In genomic region chr18:63263444-63263843, GRCh38 we compare ENCODE assay signal across 17 cellular contexts. TPM values are rescaled to one million over a fixed set of nuclear protein-coding genes. Genes with fewer than 3 reads are reported as not detected.
A peak's percentile ranks its signal among the peaks of the same experiment; 100 is the strongest.
DNase-seq lines count a peak whose midpoint lies in the region; ATAC-seq, FAIRE-seq and TF ChIP-seq lines count a peak whose summit lies in the region.
"Had no signal": no experiment of that assay in that cellular context is flagged by ENCODE, and none has a peak within 500 bp of the region (broad histone marks: within the 10 kb centered on the region; RNA-seq: fewer than 3 reads in every experiment).

No MANE protein-coding gene starts in this region.

- POLR2A ChIA-PET in K562 (lab: Yijun Ruan, JAX), result no interaction called here
- POLR2A ChIA-PET in HEK293T (lab: Yijun Ruan, JAX), result no interaction called here

- no peaks in the 10 kb centered on the region for H3K9me1 ChIP-seq in K562 (ENCODE audit: control insufficient read depth, insufficient read depth, low read length)

- WGBS in K562 (ENCODE audit: insufficient coverage, low coverage, missing lambda C conversion rate), result 14% methylated on average over 2 of the region's 2 CpGs
- 63% methylated on average over 2 of the region's 2 CpGs for WGBS in suprapubic skin

- no peak for TF ChIP-seq POLR2A in K562 (conservative IDR thresholded peaks at IDR 0.05)
- no peak for TF ChIP-seq POLR2A in suprapubic skin (IDR thresholded peaks at IDR 0.05)

- in situ Hi-C loops in K562 (cut with MboI), result no loop called here

- peaks cover 78% of the 10 kb centered on the region for H3K4me1 ChIP-seq in KMS-11 (ENCODE audit: low read depth, poor library complexity, severe bottlenecking)
- H3K4me1 ChIP-seq in K562 (replicated peaks in 1 of 2; ENCODE audit: control insufficient read depth in 2 of 2, insufficient read depth in 2 of 2, low read length in 2 of 2), result no peaks in the 10 kb centered on the region
- H3K4me1 ChIP-seq in left lung, result peaks cover 0 to 22% of the 10 kb centered on the region in 2 donors
- peaks cover 34% of the 10 kb centered on the region for H3K4me1 ChIP-seq in suprapubic skin

- H3K4me3 ChIP-seq in KMS-11 (IDR thresholded peaks at IDR 0.05; ENCODE audit: insufficient read depth, low read depth, low read length), result no peak overlapping the region
- no peak overlapping the region for H3K4me3 ChIP-seq in K562
- no peak overlapping the region for H3K4me3 ChIP-seq in left lung
- H3K4me3 ChIP-seq in suprapubic skin, result no peak overlapping the region
- H3K4me3 ChIP-seq: spleen had no signal

- FAIRE-seq in K562 (lab: Jason Lieb, UNC), result no peak
- FAIRE-seq: GM18507 had no signal

- BruUV-seq in K562 (replicated peaks; lab: Mats Ljungman, UMichigan), result no TSS peak

- H3K27me3 ChIP-seq in KMS-11 (ENCODE audit: insufficient read depth, low read depth) (no peaks in the 10 kb centered on the region), K562 (ENCODE audit: control insufficient read depth in 2 of 2, insufficient read depth in 2 of 2, low read length in 2 of 2) (peaks cover 0 to 25% of the 10 kb centered on the region in 2 experiments; a peak in 3 of 5 replicates), left lung (no peaks in the 10 kb centered on the region), suprapubic skin (no peaks in the 10 kb centered on the region)
- H3K27me3 ChIP-seq: spleen had no signal

- TF ChIP-seq EP300 in K562 (IDR thresholded peaks at IDR 0.05; ENCODE audit: low read length) (no peak), suprapubic skin (IDR thresholded peaks at IDR 0.05) (no peak)

- H3K9ac ChIP-seq in KMS-11, result no peak overlapping the region
- no peak overlapping the region for H3K9ac ChIP-seq in K562 (ENCODE audit: insufficient read depth in 1 of 2, low read depth in 2 of 2, low read length in 2 of 2)

- ATAC-seq in K562 (no peak), left lung (peak; percentile 15), HG03108 (IDR thresholded peaks at IDR 0.05; ENCODE audit: unreplicated experiment) (no peak)

- H3K9me3 ChIP-seq in K562 (replicated peaks; ENCODE audit: control insufficient read depth, insufficient read depth, low read depth, low read length), result no peaks in the 10 kb centered on the region
- H3K9me3 ChIP-seq in left lung, result no peaks in the 10 kb centered on the region
- no peaks in the 10 kb centered on the region for H3K9me3 ChIP-seq in suprapubic skin
- H3K9me3 ChIP-seq: spleen had no signal

- no peak overlapping the region for H2AFZ ChIP-seq in KMS-11 (ENCODE audit: low read depth)
- H2AFZ ChIP-seq in K562 (ENCODE audit: low read depth, low read length), result no peak overlapping the region

- H3K36me3 ChIP-seq in KMS-11 (ENCODE audit: insufficient read depth) (no peaks in the 10 kb centered on the region), K562 (ENCODE audit: control insufficient read depth, insufficient read depth, low read length) (no peaks in the 10 kb centered on the region), left lung (no peaks in the 10 kb centered on the region), suprapubic skin (no peaks in the 10 kb centered on the region)

- no peak for TF ChIP-seq RAD21 in K562 (CRISPR knock-in tag; conservative IDR thresholded peaks at IDR 0.05 in 1 of 2, IDR thresholded peaks at IDR 0.05 in 1 of 2)

- H4K20me1 ChIP-seq in KMS-11 (ENCODE audit: insufficient read depth) (no peaks in the 10 kb centered on the region), K562 (replicated peaks; ENCODE audit: control insufficient read depth, insufficient read depth, low read length) (no peaks in the 10 kb centered on the region; the same call in 1 of the 2 replicates)

- H3K79me2 ChIP-seq in KMS-11 (ENCODE audit: insufficient read depth, low read depth) (peaks cover 50% of the 10 kb centered on the region), K562 (ENCODE audit: control insufficient read depth, insufficient read depth, low read length) (no peaks in the 10 kb centered on the region)

- TF ChIP-seq CTCF in KMS-11 (conservative IDR thresholded peaks at IDR 0.05; ENCODE audit: low read depth, low read length) (no peak), K562 (IDR thresholded peaks at IDR 0.05 in 2 of 3, conservative IDR thresholded peaks at IDR 0.05 in 1 of 3; ENCODE audit: insufficient read depth in 2 of 3, low read depth in 1 of 3, low read length in 3 of 3) (no peak), left lung (IDR thresholded peaks at IDR 0.05) (no peak), suprapubic skin (IDR thresholded peaks at IDR 0.05) (no peak)

- intact Hi-C loops in K562 (cut with micrococcal nuclease) (no loop called here), left lung (cut with DNase I) (no loop called here)

- peak overlapping the region; percentile 12; the same call in 1 of the 2 replicates for H3K27ac ChIP-seq in KMS-11
- H3K27ac ChIP-seq in K562 (ENCODE audit: extremely low read depth, low read depth, low read length), result no peak overlapping the region
- H3K27ac ChIP-seq in left lung, result no peak overlapping the region
- H3K27ac ChIP-seq in suprapubic skin, result peak overlapping the region; percentile 76

- CTCF ChIA-PET in K562 (lab: Yijun Ruan, JAX; ENCODE audit: low intra/inter-chr PET ratio), result no interaction called here
- CTCF ChIA-PET in HEK293T (lab: Yijun Ruan, JAX), result interaction anchor here (0.6 kb wide), 1 partner anchor 54 kb away, joined by 3 read pairs; no protein-coding TSS in a partner anchor

- no peak for DNase-seq in K562 (ENCODE audit: extremely low read depth in 1 of 4, low spot score in 3 of 4)
- no peak for DNase-seq in left lung
- no peak for DNase-seq in suprapubic skin (ENCODE audit: low spot score in 2 of 2)
- DNase-seq in HEK293T (ENCODE audit: extremely low spot score), result no peak
- no peak for DNase-seq in SHP77 (lab: John Stamatoyannopoulos, UW)
- no peak for DNase-seq in GOT3 (lab: John Stamatoyannopoulos, UW)
- DNase-seq: activated B cell treated with CpG ODN at 0.5 μM for 24 hours; activated CD4-positive, alpha-beta memory T cell treated with anti-CD3 and anti-CD28 coated beads, Interleukin-2, amount 10 ng/mL, durations not matched to agents 7 days and 5 days; activated T-cell treated with anti-CD3 and anti-CD28 coated beads, Interleukin-2, amount 50 U/mL, for 24 hours; AML-193; cortex of kidney; foreskin fibroblast; NCI-H774; spleen had no signal

- H3K4me2 ChIP-seq in KMS-11, result no peak overlapping the region
- H3K4me2 ChIP-seq in K562 (ENCODE audit: insufficient read depth, low read length), result no peak overlapping the region

TF ChIP-seq in K562, 482 proteins besides CTCF, POLR2A, EP300 and RAD21 (continues in another document):
- TF ChIP-seq ATF3 (IDR thresholded peaks at IDR 0.05) (peak; percentile 73), ATF3 (CRISPR knock-in tag; conservative IDR thresholded peaks at IDR 0.05) (no peak), ZNF76 (CRISPR knock-in tag; IDR thresholded peaks at IDR 0.05; ENCODE audit: borderline replicate concordance) (no peak)

TF ChIP-seq in HEK293T, 16 proteins besides CTCF, POLR2A, EP300 and RAD21:
- TF ChIP-seq SUZ12 (IDR thresholded peaks at IDR 0.05) (no peak), L3MBTL2 (conservative IDR thresholded peaks at IDR 0.05) (no peak), CTBP1 (IDR thresholded peaks at IDR 0.05; ENCODE audit: borderline replicate concordance) (no peak), TARDBP (IDR thresholded peaks at IDR 0.05) (no peak), ARNT (IDR thresholded peaks at IDR 0.05) (no peak), PKNOX1 (IDR thresholded peaks at IDR 0.05) (no peak), BHLHE40 (IDR thresholded peaks at IDR 0.05; ENCODE audit: borderline replicate concordance) (no peak), FOXM1 (IDR thresholded peaks at IDR 0.05; ENCODE audit: borderline replicate concordance) (no peak), NFRKB (IDR thresholded peaks at IDR 0.05) (no peak), FOXA1 (IDR thresholded peaks at IDR 0.05) (no peak), ZNF384 (IDR thresholded peaks at IDR 0.05) (no peak), FOXK2 (IDR thresholded peaks at IDR 0.05) (no peak), ELF4 (IDR thresholded peaks at IDR 0.05) (no peak), LEF1 (IDR thresholded peaks at IDR 0.05; ENCODE audit: borderline replicate concordance) (no peak), HDGF (IDR thresholded peaks at IDR 0.05; ENCODE audit: borderline replicate concordance) (no peak)

RNA-seq across cellular contexts. Expression of gene BCL2, which starts 56.1 kb away (rescaled TPM):
- total RNA-seq in K562 (2011; cell fraction: chromatin; rRNA removed; ENCODE audit: low replicate concordance), result 1.1 and 2.6 TPM in 2 replicates
- 1.0 and 1.2 TPM in 2 replicates for total RNA-seq in K562 (2011; cell fraction: nucleolus; rRNA removed)
- 2.5 and 3.2 TPM in 2 replicates for total RNA-seq in K562 (2011; cell fraction: nucleoplasm; rRNA removed)
- total RNA-seq in K562 (2014; rRNA removed), result 0.50 and 0.65 TPM in 2 replicates
- total RNA-seq in K562 (2014; rRNA removed; fragmentation: Illumina TruSeq; extraction: Trizol), result 0.80 and 0.91 TPM in 2 replicates
- 0.76 and 0.98 TPM in 2 replicates for total RNA-seq in K562 (2015; rRNA removed; fragmentation: Illumina TruSeq; extraction: Trizol)
- 1.1 and 1.2 TPM in 2 replicates for total RNA-seq in K562 (2021)
- 0.43 and 0.78 TPM in 2 replicates for polyA plus RNA-seq in K562 (2011; rRNA removed)
- polyA plus RNA-seq in K562 (2011; cell fraction: cytosol; rRNA removed), result 0.37 and 0.61 TPM in 2 replicates
- 0.44 and 0.75 TPM in 2 replicates for polyA plus RNA-seq in K562 (2011; cell fraction: nucleus; rRNA removed)
- 0.66 and 0.75 TPM in 2 replicates for polyA plus RNA-seq in K562 (2012)
- 0.65 and 0.72 TPM in 2 replicates for polyA plus RNA-seq in K562 (2014; fragmentation: Illumina TruSeq; extraction: Trizol)
- polyA plus RNA-seq in K562 (2014; fragmentation: Nextera tagmentation; extraction: Ambion mirVana), result under 1 TPM; 0.10 to 0.18 TPM
- polyA plus RNA-seq in K562 (2014; rRNA removed), result 0.23 and 0.62 TPM in 2 replicates
- 1.3 and 2.3 TPM in 2 replicates for polyA minus RNA-seq in K562 (2011; rRNA and poly(A)+ RNA removed)
- 0.82 and 1.0 TPM in 2 replicates for polyA minus RNA-seq in K562 (2011; cell fraction: cytosol; rRNA and poly(A)+ RNA removed)
- polyA minus RNA-seq in K562 (2011; cell fraction: nucleus; rRNA and poly(A)+ RNA removed), result 2.4 and 2.8 TPM in 2 replicates
- total RNA-seq in left lung, result 1 to 10 TPM; 6.3 to 8.7 TPM
- 10 to 100 TPM; 10.7 to 37.3 (median 24.2) TPM for total RNA-seq in suprapubic skin

Comparison
In these comparisons a context has a peak if more than half of its experiments do, and no peak if none do; other contexts are left out.
1. H3K27ac ChIP-seq: peak in KMS-11 (single experiment) and suprapubic skin (single experiment); none in K562 (single experiment) and left lung (0 of 2).